ENCODE assay signal across 26 cellular contexts in genomic region chr7:113338297-113338696, GRCh38.
DNase-seq lines count a peak whose midpoint lies in the region; ATAC-seq and TF ChIP-seq lines count a peak whose summit lies in the region.
"Had no signal": no experiment of that assay in that cellular context is flagged by ENCODE, and none has a peak within 500 bp of the region (broad histone marks: within the 10 kb centered on the region; RNA-seq: fewer than 3 reads in every experiment).

No MANE protein-coding gene starts in this region.

- H3K27me3 Mint-ChIP-seq in Calu3 (ENCODE audit: unreplicated experiment), result no peaks in the 10 kb centered on the region
- no peaks in the 10 kb centered on the region for H3K27me3 Mint-ChIP-seq in activated CD4-positive, alpha-beta memory T cell treated with anti-CD3 and anti-CD28 coated beads for 36 hours
- H3K27me3 Mint-ChIP-seq: activated naive CD4-positive, alpha-beta T cell treated with anti-CD3 and anti-CD28 coated beads, Interleukin-2, amount 50 U/mL, for 24 hours; CD4-positive, CD25-positive, alpha-beta regulatory T cell; naive thymus-derived CD4-positive, alpha-beta T cell had no signal

- peaks cover 6% of the 10 kb centered on the region for H3K9me3 Mint-ChIP-seq in Calu3 (ENCODE audit: low read depth, unreplicated experiment)
- no peaks in the 10 kb centered on the region for H3K9me3 Mint-ChIP-seq in activated CD4-positive, alpha-beta memory T cell treated with anti-CD3 and anti-CD28 coated beads for 36 hours
- H3K9me3 Mint-ChIP-seq: activated naive CD4-positive, alpha-beta T cell treated with anti-CD3 and anti-CD28 coated beads, Interleukin-2, amount 50 U/mL, for 24 hours; activated T-helper 1 cell treated with anti-CD3 and anti-CD28 coated beads, Interleukin-12 subunit alpha, Interleukin-12 subunit beta, Interleukin-2, Interleukin-4 antibody, amounts not matched to agents 30 ng/mL and 10 ng/mL and 1 ng/mL, durations not matched to agents 14 hours and 24 hours and 36 hours; HFFc6 had no signal

- peak; percentile 94 for ATAC-seq in GM19463 (IDR thresholded peaks at IDR 0.05; ENCODE audit: unreplicated experiment)
- peak; percentile 91 for ATAC-seq in HG02981 (IDR thresholded peaks at IDR 0.05; ENCODE audit: unreplicated experiment)
- no peak for ATAC-seq in GM21529 (IDR thresholded peaks at IDR 0.05; ENCODE audit: unreplicated experiment)
- ATAC-seq: heart left ventricle; naive thymus-derived CD4-positive, alpha-beta T cell had no signal

- H3K4me3 Mint-ChIP-seq in Calu3 (ENCODE audit: low read depth, unreplicated experiment), result no peak overlapping the region
- no peak overlapping the region for H3K4me3 Mint-ChIP-seq in activated CD4-positive, alpha-beta memory T cell treated with anti-CD3 and anti-CD28 coated beads for 36 hours
- H3K4me3 Mint-ChIP-seq: activated naive CD4-positive, alpha-beta T cell treated with anti-CD3 and anti-CD28 coated beads, Interleukin-2, amount 50 U/mL, for 24 hours; activated T-helper 1 cell treated with anti-CD3 and anti-CD28 coated beads, Interleukin-12 subunit alpha, Interleukin-12 subunit beta, Interleukin-2, Interleukin-4 antibody, amounts not matched to agents 30 ng/mL and 10 ng/mL and 1 ng/mL, durations not matched to agents 14 hours and 24 hours and 36 hours; CD4-positive, CD25-positive, alpha-beta regulatory T cell; HFFc6; naive thymus-derived CD4-positive, alpha-beta T cell had no signal

- intact Hi-C loops in Calu3 (cut with micrococcal nuclease; ENCODE audit: unreplicated experiment), result no loop called here
- intact Hi-C loops in activated CD4-positive, alpha-beta memory T cell treated with anti-CD3 and anti-CD28 coated beads for 36 hours (cut with micrococcal nuclease), result no loop called here

- POLR2A ChIA-PET in activated CD4-positive, alpha-beta memory T cell treated with anti-CD3 and anti-CD28 coated beads for 36 hours (lab: Charles Lee), result no interaction called here

- no peaks in the 10 kb centered on the region for H3K36me3 Mint-ChIP-seq in Calu3 (ENCODE audit: insufficient read depth, unreplicated experiment)
- H3K36me3 Mint-ChIP-seq in activated CD4-positive, alpha-beta memory T cell treated with anti-CD3 and anti-CD28 coated beads for 36 hours, result no peaks in the 10 kb centered on the region
- H3K36me3 Mint-ChIP-seq: activated naive CD4-positive, alpha-beta T cell treated with anti-CD3 and anti-CD28 coated beads, Interleukin-2, amount 50 U/mL, for 24 hours; CD4-positive, CD25-positive, alpha-beta regulatory T cell; naive thymus-derived CD4-positive, alpha-beta T cell had no signal

- BruUV-seq in Calu3 (replicated peaks; lab: Mats Ljungman, UMichigan), result no TSS peak

- no peak overlapping the region for H3K27ac Mint-ChIP-seq in Calu3 (ENCODE audit: unreplicated experiment)
- H3K27ac Mint-ChIP-seq in activated CD4-positive, alpha-beta memory T cell treated with anti-CD3 and anti-CD28 coated beads for 36 hours, result no peak overlapping the region
- H3K27ac Mint-ChIP-seq: activated naive CD4-positive, alpha-beta T cell treated with anti-CD3 and anti-CD28 coated beads, Interleukin-2, amount 50 U/mL, for 24 hours; activated T-helper 1 cell treated with anti-CD3 and anti-CD28 coated beads, Interleukin-12 subunit alpha, Interleukin-12 subunit beta, Interleukin-2, Interleukin-4 antibody, amounts not matched to agents 30 ng/mL and 10 ng/mL and 1 ng/mL, durations not matched to agents 14 hours and 24 hours and 36 hours; CD4-positive, CD25-positive, alpha-beta regulatory T cell; HFFc6; naive thymus-derived CD4-positive, alpha-beta T cell had no signal

- DNase-seq in NCI-H2081 (lab: John Stamatoyannopoulos, UW) (peak; percentile 67 to 94), kidney tubule cell (ENCODE audit: low spot score) (peak; percentile 58), Calu3 (no peak), GM20000 (ENCODE audit: low spot score) (no peak)
- no peak for DNase-seq in activated CD4-positive, alpha-beta memory T cell treated with anti-CD3 and anti-CD28 coated beads for 36 hours
- DNase-seq: activated CD4-positive, alpha-beta T cell treated with anti-CD3 and anti-CD28 coated beads for 4 hours; caudate nucleus; CD4-positive, CD25-positive, alpha-beta regulatory T cell; dermis blood vessel endothelial cell; GDM1; heart left ventricle; HFFc6; KG1; naive thymus-derived CD4-positive, alpha-beta T cell; NCI-H1694 treated with DMSO at 0.1 percent for 48 hours; NCI-H2227 treated with DMSO at 0.1 percent for 48 hours; NK-92 treated with Interleukin-12 subunit alpha and Interleukin-12 subunit beta, amount 100 ng/mL, for 24 hours; Peyer's patch; stimulated activated CD4-positive, alpha-beta T cell treated with anti-CD3 and anti-CD28 coated beads, Interleukin-4, amount 100 ng/mL, for 1 hour; stimulated activated naive CD4-positive, alpha-beta T cell treated with Interleukin-2 at 50 U/mL for 16 hours; thyroid gland had no signal

- TF ChIP-seq CTCF in Calu3 (IDR thresholded peaks at IDR 0.05; ENCODE audit: unreplicated experiment) (no peak), GM20000 (IDR thresholded peaks at IDR 0.05; ENCODE audit: extremely low read depth, missing control alignments) (no peak)

- CTCF ChIA-PET in Calu3 (lab: Charles Lee), result no interaction called here
- CTCF ChIA-PET in activated CD4-positive, alpha-beta memory T cell treated with anti-CD3 and anti-CD28 coated beads for 36 hours (lab: Charles Lee), result no interaction called here

- H3K4me1 Mint-ChIP-seq in Calu3 (ENCODE audit: low read depth, unreplicated experiment), result no peaks in the 10 kb centered on the region
- no peaks in the 10 kb centered on the region for H3K4me1 Mint-ChIP-seq in activated CD4-positive, alpha-beta memory T cell treated with anti-CD3 and anti-CD28 coated beads for 36 hours (ENCODE audit: low read depth)
- H3K4me1 Mint-ChIP-seq: activated naive CD4-positive, alpha-beta T cell treated with anti-CD3 and anti-CD28 coated beads, Interleukin-2, amount 50 U/mL, for 24 hours; CD4-positive, CD25-positive, alpha-beta regulatory T cell; naive thymus-derived CD4-positive, alpha-beta T cell had no signal

Comparison
In these comparisons a context has a peak if more than half of its experiments do, and no peak if none do; other contexts are left out.
1. DNase-seq: peak in NCI-H2081 (2 of 2) and kidney tubule cell (single experiment); none in Calu3 (single experiment), activated CD4-positive, alpha-beta memory T cell treated with anti-CD3 and anti-CD28 coated beads for 36 hours (single experiment) and GM20000 (single experiment).